Comparison of ENCODE assay signal across 14 cellular contexts in the genomic region with DNA sequence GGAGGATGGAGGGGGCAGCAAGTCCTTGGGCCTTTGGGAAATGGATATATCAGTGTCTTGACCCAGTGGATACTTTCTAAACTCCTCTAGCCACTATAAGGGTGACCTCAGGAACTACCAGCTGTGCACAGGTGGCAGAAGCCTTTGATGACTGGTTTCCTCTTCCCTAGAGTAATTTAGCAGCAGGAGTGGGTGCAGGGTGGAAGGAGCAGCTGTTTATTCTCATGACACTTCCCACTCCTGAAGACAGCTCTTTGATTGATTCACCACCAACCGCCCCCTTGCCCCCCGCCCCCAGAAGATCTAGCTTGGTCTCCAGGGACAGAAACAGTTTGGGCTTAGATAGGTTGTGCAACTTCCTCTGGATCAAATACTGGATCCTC.
DNase-seq lines count a peak whose midpoint lies in the region; ATAC-seq, FAIRE-seq and TF ChIP-seq lines count a peak whose summit lies in the region.
"Had no signal": no experiment of that assay in that cellular context is flagged by ENCODE, and none has a peak within 500 bp of the region (broad histone marks: within the 10 kb centered on the region; RNA-seq: fewer than 3 reads in every experiment).

No MANE protein-coding gene starts in this region.

- peak; percentile 3 for DNase-seq in NCI-H82 (lab: John Stamatoyannopoulos, UW)
- no peak for DNase-seq in NCI-H82 treated with DMSO at 0.1 percent for 48 hours (lab: John Stamatoyannopoulos, UW; ENCODE audit: unreplicated experiment)
- no peak for DNase-seq in GM12891 (ENCODE audit: insufficient read length, low spot score)
- peak; percentile 28 for DNase-seq in OCI-M1 (lab: John Stamatoyannopoulos, UW)
- DNase-seq in immature natural killer cell: no peak
- DNase-seq in NCI-H446 (lab: John Stamatoyannopoulos, UW): no peak
- no peak for DNase-seq in NCI-H526 treated with DMSO at 0.1 percent for 48 hours (lab: John Stamatoyannopoulos, UW)
- DNase-seq: cortex of kidney, NCI-H748 treated with DMSO at 0.1 percent for 48 hours, sigmoid colon had no signal

- no peak for TF ChIP-seq POLR2A in GM12891 (IDR thresholded peaks at IDR 0.05; ENCODE audit: low read depth, low read length)

- peaks cover 2 to 5% (median 2%) of the 10 kb centered on the region in 3 donors for H3K27me3 Mint-ChIP-seq in immature natural killer cell (ENCODE audit: low read depth in 3 of 3)

- ATAC-seq in HG03460 (IDR thresholded peaks at IDR 0.05; ENCODE audit: unreplicated experiment): no peak

- H3K36me3 Mint-ChIP-seq in immature natural killer cell: no peaks in the 10 kb centered on the region

- H3K4me1 Mint-ChIP-seq in immature natural killer cell: peaks cover 13 to 17% of the 10 kb centered on the region in 2 donors

- H3K27ac Mint-ChIP-seq in immature natural killer cell: peak overlapping the region in 1 of 6 donors; percentile 68

- peak overlapping the region; percentile 28 to 79 (median 72) for H3K4me3 Mint-ChIP-seq in immature natural killer cell

- H3K9me3 Mint-ChIP-seq in immature natural killer cell: peaks cover 0 to 3% (median 0%) of the 10 kb centered on the region in 6 donors

- FAIRE-seq in GM12891 (lab: Jason Lieb, UNC): peak; percentile 56
- FAIRE-seq: H54, HTR-8/SVneo, islet of Langerhans had no signal

TF ChIP-seq in GM12891, 5 proteins besides CTCF, POLR2A, EP300 and RAD21:
- TF ChIP-seq PAX5 (IDR thresholded peaks at IDR 0.05; ENCODE audit: insufficient read depth, low read length, severe bottlenecking) (no peak), SPI1 (IDR thresholded peaks at IDR 0.05; ENCODE audit: low read depth, low read length) (no peak), POLR2AphosphoS5 (IDR thresholded peaks at IDR 0.05; ENCODE audit: low read depth, low read length) (no peak), TAF1 (IDR thresholded peaks at IDR 0.05; ENCODE audit: low read depth, low read length) (no peak), POU2F2 (IDR thresholded peaks at IDR 0.05; ENCODE audit: low read depth, low read length) (no peak)

Comparison
In these comparisons a context has a peak if more than half of its experiments do, and no peak if none do; other contexts are left out.
1. DNase-seq: peak in NCI-H82 (single experiment) and OCI-M1 (single experiment); none in NCI-H82 treated with DMSO at 0.1 percent for 48 hours (single experiment), GM12891 (single experiment), immature natural killer cell (0 of 3), NCI-H446 (0 of 2) and NCI-H526 treated with DMSO at 0.1 percent for 48 hours (single experiment).